ENCODE assay signal across 8 cellular contexts in genomic region chr1:44714944-44715571, GRCh38. TPM values are rescaled to one million over a fixed set of nuclear protein-coding genes. Genes with fewer than 3 reads are reported as not detected.
DNase-seq lines count a peak whose midpoint lies in the region; ATAC-seq and TF ChIP-seq lines count a peak whose summit lies in the region.
"Had no signal": no experiment of that assay in that cellular context is flagged by ENCODE, and none has a peak within 500 bp of the region (broad histone marks: within the 10 kb centered on the region; RNA-seq: fewer than 3 reads in every experiment).

No MANE protein-coding gene starts in this region.

- H3K27me3 Mint-ChIP-seq in natural killer cell treated with Interleukin-12 subunit alpha and Interleukin-12 subunit beta and Interleukin-15 and Interleukin-18, amount 100 ng/mL, for 72 hours = no peaks in the 10 kb centered on the region

- H3K36me3 ChIP-seq in esophagus squamous epithelium = no peaks in the 10 kb centered on the region
- no peaks in the 10 kb centered on the region for H3K36me3 ChIP-seq in upper lobe of left lung

- H3K27ac Mint-ChIP-seq in natural killer cell treated with Interleukin-12 subunit alpha and Interleukin-12 subunit beta and Interleukin-15 and Interleukin-18, amount 100 ng/mL, for 72 hours = peak overlapping the region in 1 of 2 donors; percentile 8

- ATAC-seq in natural killer cell treated with Interleukin-12 subunit alpha and Interleukin-12 subunit beta and Interleukin-15 and Interleukin-18, amount 100 ng/mL, for 72 hours = peak; percentile 76 to 80
- peak; percentile 86 to 95 for ATAC-seq in upper lobe of left lung (ENCODE audit: low FRiP score in 2 of 2)

- TF ChIP-seq EP300 in upper lobe of left lung (IDR thresholded peaks at IDR 0.05) = no peak

- H3K36me3 Mint-ChIP-seq in natural killer cell treated with Interleukin-12 subunit alpha and Interleukin-12 subunit beta and Interleukin-15 and Interleukin-18, amount 100 ng/mL, for 72 hours = no peaks in the 10 kb centered on the region

- H3K4me1 ChIP-seq in esophagus squamous epithelium (peaks cover 3 to 42% (median 11%) of the 10 kb centered on the region in 3 donors), upper lobe of left lung (peaks cover 4 to 10% (median 9%) of the 10 kb centered on the region in 4 donors)

- 5 to 17% methylated on average over 8 of the region's 9 CpGs for WGBS in esophagus squamous epithelium, 2 donors
- WGBS in upper lobe of left lung, 2 donors = 7 to 12% methylated on average over 8 to 9 of the region's 9 CpGs

- H3K27me3 ChIP-seq in esophagus squamous epithelium = peaks cover 0 to 33% (median 0%) of the 10 kb centered on the region in 4 donors
- H3K27me3 ChIP-seq in upper lobe of left lung = no peaks in the 10 kb centered on the region

- H3K27ac ChIP-seq in esophagus squamous epithelium = no peak overlapping the region
- H3K27ac ChIP-seq in upper lobe of left lung = no peak overlapping the region

- H3K4me1 Mint-ChIP-seq in natural killer cell treated with Interleukin-12 subunit alpha and Interleukin-12 subunit beta and Interleukin-15 and Interleukin-18, amount 100 ng/mL, for 72 hours (ENCODE audit: low read depth in 2 of 2) = peaks cover 32 to 34% of the 10 kb centered on the region in 2 donors

- DNase-seq in GM12865 (ENCODE audit: low read depth) (peak; percentile 89), KBM-7 (peak; percentile 91), OCI-M2 (lab: John Stamatoyannopoulos, UW; ENCODE audit: unreplicated experiment) (peak; percentile 28), activated T-cell treated with anti-CD3 and anti-CD28 coated beads for 48 hours (ENCODE audit: low read depth) (peak; percentile 54), esophagus squamous epithelium (lab: John Stamatoyannopoulos, UW) (no peak), upper lobe of left lung (peak in 1 of 2 donors; percentile 75)
- no peak for DNase-seq in natural killer cell treated with Interleukin-12 subunit alpha and Interleukin-12 subunit beta and Interleukin-15 and Interleukin-18, amount 100 ng/mL, for 72 hours (ENCODE audit: low spot score)

- H3K4me3 ChIP-seq in GM12865 (ENCODE audit: low read depth, low read length) (no peak overlapping the region), esophagus squamous epithelium (no peak overlapping the region), upper lobe of left lung (no peak overlapping the region)

- in situ Hi-C loops in KBM-7 (cut with MboI; ENCODE audit: low pct_unique_long_range_greater_than_20kb, low sequenced_read_pairs) = no loop called here

- H3K4me3 Mint-ChIP-seq in natural killer cell treated with Interleukin-12 subunit alpha and Interleukin-12 subunit beta and Interleukin-15 and Interleukin-18, amount 100 ng/mL, for 72 hours = peak overlapping the region; percentile 12

- H3K9me3 Mint-ChIP-seq in natural killer cell treated with Interleukin-12 subunit alpha and Interleukin-12 subunit beta and Interleukin-15 and Interleukin-18, amount 100 ng/mL, for 72 hours = no peaks in the 10 kb centered on the region

- TF ChIP-seq CTCF in GM12865 (IDR thresholded peaks at IDR 0.05; ENCODE audit: insufficient read depth, low read depth, low read length, missing control alignments) (peak; percentile 94), esophagus squamous epithelium (IDR thresholded peaks at IDR 0.05) (peak; percentile 84 to 92 (median 90)), upper lobe of left lung (IDR thresholded peaks at IDR 0.05) (peak; percentile 71 to 93 (median 82))

- intact Hi-C loops in esophagus squamous epithelium (cut with DNase I) = no loop called here

- H3K9me3 ChIP-seq in esophagus squamous epithelium (no peaks in the 10 kb centered on the region), upper lobe of left lung (no peaks in the 10 kb centered on the region)

- TF ChIP-seq POLR2A in esophagus squamous epithelium (IDR thresholded peaks at IDR 0.05) (no peak), upper lobe of left lung (IDR thresholded peaks at IDR 0.05) (no peak)

RNA-seq across cellular contexts. Expression of gene RNU5D-1, which starts 15.9 kb away (rescaled TPM):
- total RNA-seq in esophagus squamous epithelium (not detected), upper lobe of left lung (not detected)
- not detected for total RNA-seq in natural killer cell treated with Interleukin-12 subunit alpha and Interleukin-12 subunit beta and Interleukin-15 and Interleukin-18, amount 100 ng/mL, for 72 hours
- total RNA-seq: lower leg skin had no signal

RNA-seq across cellular contexts. Expression of gene KIF2C, which starts 24.6 kb away (rescaled TPM):
- total RNA-seq in esophagus squamous epithelium (10 to 100 TPM in 2 of 4 donors, 1 to 10 TPM in 2; 4.8 to 17.9 (median 9.4) TPM), upper lobe of left lung (1 to 10 TPM in 5 of 6 donors, not detected in 1; 1.5 to 2.7 (median 2.6) TPM)
- total RNA-seq in natural killer cell treated with Interleukin-12 subunit alpha and Interleukin-12 subunit beta and Interleukin-15 and Interleukin-18, amount 100 ng/mL, for 72 hours = 10 to 100 TPM; 44.5 to 97.0 TPM

RNA-seq across cellular contexts. Expression of gene ARMH1, which starts 40.5 kb away (rescaled TPM):
- total RNA-seq in esophagus squamous epithelium (1 to 10 TPM in 1 of 4 donors, not detected in 3; 1.3 TPM), upper lobe of left lung (10 to 100 TPM in 4 of 6 donors, 1 to 10 TPM in 2; 4.6 to 29.3 (median 13.0) TPM)
- 1 to 10 TPM; 1.8 to 8.7 TPM for total RNA-seq in natural killer cell treated with Interleukin-12 subunit alpha and Interleukin-12 subunit beta and Interleukin-15 and Interleukin-18, amount 100 ng/mL, for 72 hours

RNA-seq across cellular contexts. Expression of gene TMEM53, which starts 40.8 kb away (rescaled TPM):
- total RNA-seq in esophagus squamous epithelium (1 to 10 TPM; 3.2 to 5.8 (median 4.0) TPM), upper lobe of left lung (10 to 100 TPM; 10.7 to 46.1 (median 19.7) TPM)
- total RNA-seq in natural killer cell treated with Interleukin-12 subunit alpha and Interleukin-12 subunit beta and Interleukin-15 and Interleukin-18, amount 100 ng/mL, for 72 hours = 1 to 10 TPM; 2.8 to 3.8 TPM

Comparison
In these comparisons a context has a peak if more than half of its experiments do, and no peak if none do; other contexts are left out.
1. DNase-seq: peak in GM12865 (single experiment), KBM-7 (single experiment), OCI-M2 (single experiment) and activated T-cell treated with anti-CD3 and anti-CD28 coated beads for 48 hours (single experiment); none in esophagus squamous epithelium (single experiment) and natural killer cell treated with Interleukin-12 subunit alpha and Interleukin-12 subunit beta and Interleukin-15 and Interleukin-18, amount 100 ng/mL, for 72 hours (single experiment).
2. Peak in every context shown above with its lines, with median percentiles within 50 percentile points of each other: CTCF ChIP-seq.